41 cellular contexts compared by ENCODE assay signal in the genomic region with DNA sequence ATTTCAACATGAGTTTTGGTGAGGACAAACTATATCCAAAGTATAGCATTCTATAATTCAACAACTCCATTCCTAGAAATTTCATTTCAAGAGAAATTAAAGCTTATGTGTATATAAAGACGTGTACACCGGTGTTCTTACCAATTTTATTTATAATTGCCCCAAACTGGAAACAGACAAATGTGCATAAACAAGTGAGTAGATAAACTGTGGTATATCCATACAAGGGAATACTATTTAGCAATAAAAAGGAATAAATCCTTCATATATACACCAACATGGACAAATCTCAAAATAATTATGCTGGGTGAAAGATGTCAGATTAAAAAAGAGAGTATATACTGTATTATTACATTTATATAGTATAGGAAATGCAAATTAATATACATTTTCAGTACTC. TPM values are rescaled to one million over a fixed set of nuclear protein-coding genes. Genes with fewer than 3 reads are reported as not detected.
DNase-seq lines count a peak whose midpoint lies in the region; ATAC-seq, FAIRE-seq and TF ChIP-seq lines count a peak whose summit lies in the region.
"Had no signal": no experiment of that assay in that cellular context is flagged by ENCODE, and none has a peak within 500 bp of the region (broad histone marks: within the 10 kb centered on the region; RNA-seq: fewer than 3 reads in every experiment).

No MANE protein-coding gene starts in this region.

- peaks cover 8% of the 10 kb centered on the region for H3F3A ChIP-seq in SK-N-SH (replicated peaks; ENCODE audit: insufficient read depth)

- H2AFZ ChIP-seq in SK-N-SH (ENCODE audit: low read depth) (no peak overlapping the region), astrocyte (ENCODE audit: low read depth, low read length) (no peak overlapping the region)

- no peak overlapping the region for H3K9ac ChIP-seq in SK-N-SH
- H3K9ac ChIP-seq in astrocyte (ENCODE audit: low read length), result no peak overlapping the region
- H3K9ac ChIP-seq: BLaER1; BLaER1 treated with 17β-estradiol and CSF1 and Interleukin-3, amounts not matched to agents 10 nM and 100 nM had no signal

- no peak for TF ChIP-seq EP300 in SK-N-SH (IDR thresholded peaks at IDR 0.05; ENCODE audit: borderline replicate concordance in 1 of 2, low read depth in 1 of 2, low read length in 1 of 2)

- no peaks in the 10 kb centered on the region for H3K9me2 ChIP-seq in SK-N-SH

- no peaks in the 10 kb centered on the region for H3K36me3 ChIP-seq in SK-N-SH (replicated peaks in 1 of 2; ENCODE audit: control insufficient read depth in 1 of 2, insufficient read depth in 2 of 2, low read length in 1 of 2)
- H3K36me3 ChIP-seq in astrocyte (ENCODE audit: insufficient read depth, low read length), result no peaks in the 10 kb centered on the region
- H3K36me3 ChIP-seq: BE2C, BLaER1 had no signal

- POLR2A ChIA-PET in SK-N-SH (lab: Yijun Ruan, JAX), result no interaction called here

- intact Hi-C loops in head of caudate nucleus (cut with DNase I), result no loop called here

- H3K4me1 Mint-ChIP-seq in activated naive CD8-positive, alpha-beta T cell (ENCODE audit: low read depth), result peaks cover 11% of the 10 kb centered on the region
- peaks cover 10% of the 10 kb centered on the region for H3K4me1 Mint-ChIP-seq in activated naive CD8-positive, alpha-beta T cell treated with anti-CD3 and anti-CD28 coated beads for 36 hours
- H3K4me1 Mint-ChIP-seq in astrocyte (ENCODE audit: low read depth, unreplicated experiment), result peaks cover 11% of the 10 kb centered on the region
- H3K4me1 Mint-ChIP-seq: B cell had no signal

- H3K9me3 ChIP-seq in SK-N-SH (no peaks in the 10 kb centered on the region), astrocyte (ENCODE audit: insufficient read depth, low read depth, low read length) (no peaks in the 10 kb centered on the region)
- H3K9me3 ChIP-seq: BE2C, Caco-2 had no signal

- H3K4me3 ChIP-seq in SK-N-SH (ENCODE audit: low read depth in 2 of 2, low read length in 1 of 2) (no peak overlapping the region), astrocyte (ENCODE audit: insufficient read depth, low read depth, low read length) (no peak overlapping the region)
- H3K4me3 ChIP-seq: A549; BLaER1; BLaER1 treated with 17β-estradiol and CSF1 and Interleukin-3, amounts not matched to agents 10 nM and 100 nM had no signal

- H3K4me1 ChIP-seq in SK-N-SH (ENCODE audit: control insufficient read depth in 1 of 2, insufficient read depth in 2 of 2, low read depth in 1 of 2, low read length in 1 of 2) (no peaks in the 10 kb centered on the region), astrocyte (ENCODE audit: insufficient read depth, low read length) (peaks cover 12% of the 10 kb centered on the region)
- H3K4me1 ChIP-seq: BE2C, BLaER1, Caco-2 had no signal

- 43% methylated on average over 2 of the region's 2 CpGs for WGBS in SK-N-SH (ENCODE audit: low lambda C conversion rate)

- FAIRE-seq in astrocyte (lab: Jason Lieb, UNC) (peak; percentile 32), colon (lab: Jason Lieb, UNC) (peak; percentile 47)
- FAIRE-seq: A204.1, D721Med had no signal

- no peak for TF ChIP-seq RAD21 in SK-N-SH (IDR thresholded peaks at IDR 0.05; ENCODE audit: low read length)

- H3K79me2 ChIP-seq in SK-N-SH (ENCODE audit: insufficient read depth), result no peaks in the 10 kb centered on the region
- H3K79me2 ChIP-seq in astrocyte (ENCODE audit: insufficient read depth, low read length), result no peaks in the 10 kb centered on the region

- no peak overlapping the region for H3K4me2 ChIP-seq in SK-N-SH
- H3K4me2 ChIP-seq in astrocyte (ENCODE audit: low read length), result no peak overlapping the region
- H3K4me2 ChIP-seq: A549; BLaER1; BLaER1 treated with 17β-estradiol and CSF1 and Interleukin-3, amounts not matched to agents 10 nM and 100 nM had no signal

- peak overlapping the region; percentile 58 for H3K27ac Mint-ChIP-seq in activated naive CD8-positive, alpha-beta T cell
- H3K27ac Mint-ChIP-seq in activated naive CD8-positive, alpha-beta T cell treated with anti-CD3 and anti-CD28 coated beads for 36 hours, result no peak overlapping the region
- no peak overlapping the region for H3K27ac Mint-ChIP-seq in astrocyte (ENCODE audit: unreplicated experiment)
- H3K27ac Mint-ChIP-seq: B cell; CD14-positive monocyte; CD4-positive, alpha-beta T cell; CD4-positive, CD25-positive, alpha-beta regulatory T cell; CD8-positive, alpha-beta T cell had no signal

- CTCF ChIA-PET in SK-N-SH (lab: Yijun Ruan, JAX), result interaction anchor here (4.3 kb wide), 1 partner anchor 12 kb away, joined by 24 read pairs; no protein-coding TSS in a partner anchor

- DNase-seq in SK-N-SH, result no peak
- DNase-seq in activated naive CD8-positive, alpha-beta T cell treated with anti-CD3 and anti-CD28 coated beads for 36 hours, result no peak
- DNase-seq in astrocyte (ENCODE audit: low read depth), result no peak
- no peak for DNase-seq in head of caudate nucleus
- DNase-seq in RPMI8226, result no peak
- DNase-seq: 8988T; ACHN; AML-193; BE2C; C1 segment of cervical spinal cord; Caco-2; Calu3; CD4-positive, alpha-beta memory T cell; CD4-positive, alpha-beta T cell; CD4-positive, CD25-positive, alpha-beta regulatory T cell; CD8-positive, alpha-beta memory T cell; CD8-positive, alpha-beta T cell; COR-L47; DMS 273 treated with DMSO at 0.1 percent for 48 hours; DMS153; DMS53; DMS79; DMS79 treated with DMSO at 0.1 percent for 48 hours; DND-41; EL had no signal

- no peak overlapping the region for H3K27ac ChIP-seq in SK-N-SH (ENCODE audit: low read depth in 2 of 2, low read length in 1 of 2)
- H3K27ac ChIP-seq in astrocyte (ENCODE audit: low read depth, low read length), result no peak overlapping the region
- H3K27ac ChIP-seq: 22Rv1; A549; BLaER1; BLaER1 treated with 17β-estradiol and CSF1 and Interleukin-3, amounts not matched to agents 10 nM and 100 nM; C4-2B had no signal

- H3K27me3 ChIP-seq in SK-N-SH (ENCODE audit: insufficient read depth) (no peaks in the 10 kb centered on the region), astrocyte (ENCODE audit: insufficient read depth, low read length) (no peaks in the 10 kb centered on the region)
- H3K27me3 ChIP-seq: BE2C; BLaER1; BLaER1 treated with 17β-estradiol and CSF1 and Interleukin-3, amounts not matched to agents 10 nM and 100 nM had no signal

- H3K36me3 Mint-ChIP-seq in activated naive CD8-positive, alpha-beta T cell, result peaks cover 16% of the 10 kb centered on the region
- peaks cover 42% of the 10 kb centered on the region for H3K36me3 Mint-ChIP-seq in activated naive CD8-positive, alpha-beta T cell treated with anti-CD3 and anti-CD28 coated beads for 36 hours
- H3K36me3 Mint-ChIP-seq in astrocyte (ENCODE audit: low read depth, unreplicated experiment), result peaks cover 6% of the 10 kb centered on the region

- H3K27me3 Mint-ChIP-seq in activated naive CD8-positive, alpha-beta T cell, result no peaks in the 10 kb centered on the region
- H3K27me3 Mint-ChIP-seq in activated naive CD8-positive, alpha-beta T cell treated with anti-CD3 and anti-CD28 coated beads for 36 hours, result no peaks in the 10 kb centered on the region
- no peaks in the 10 kb centered on the region for H3K27me3 Mint-ChIP-seq in astrocyte (ENCODE audit: low read depth, unreplicated experiment)
- H3K27me3 Mint-ChIP-seq: B cell; CD4-positive, alpha-beta memory T cell; CD4-positive, alpha-beta T cell; CD4-positive, CD25-positive, alpha-beta regulatory T cell had no signal

- no peak overlapping the region for H3K4me3 Mint-ChIP-seq in activated naive CD8-positive, alpha-beta T cell
- H3K4me3 Mint-ChIP-seq in activated naive CD8-positive, alpha-beta T cell treated with anti-CD3 and anti-CD28 coated beads for 36 hours, result no peak overlapping the region
- no peak overlapping the region for H3K4me3 Mint-ChIP-seq in astrocyte (ENCODE audit: unreplicated experiment)
- H3K4me3 Mint-ChIP-seq: B cell; CD14-positive monocyte; CD4-positive, alpha-beta memory T cell; CD4-positive, alpha-beta T cell; CD4-positive, CD25-positive, alpha-beta regulatory T cell; CD8-positive, alpha-beta memory T cell; CD8-positive, alpha-beta T cell had no signal

- ATAC-seq in SK-N-SH treated with all-trans-retinoic acid at 6 μM for 48 hours, result no peak
- ATAC-seq: A549; CD8-positive, alpha-beta T cell had no signal

- TF ChIP-seq CTCF in SK-N-SH (IDR thresholded peaks at IDR 0.05) (no peak), astrocyte (IDR thresholded peaks at IDR 0.05; ENCODE audit: insufficient read depth, low read depth, low read length) (no peak)

- H4K20me1 ChIP-seq in SK-N-SH (ENCODE audit: insufficient read depth), result no peaks in the 10 kb centered on the region
- no peaks in the 10 kb centered on the region for H4K20me1 ChIP-seq in astrocyte (ENCODE audit: insufficient read depth, low read length)
- H4K20me1 ChIP-seq: BLaER1; BLaER1 treated with 17β-estradiol and CSF1 and Interleukin-3, amounts not matched to agents 10 nM and 100 nM had no signal

- no peaks in the 10 kb centered on the region for H3K9me3 Mint-ChIP-seq in activated naive CD8-positive, alpha-beta T cell (ENCODE audit: low read depth)
- H3K9me3 Mint-ChIP-seq in activated naive CD8-positive, alpha-beta T cell treated with anti-CD3 and anti-CD28 coated beads for 36 hours, result no peaks in the 10 kb centered on the region
- H3K9me3 Mint-ChIP-seq in astrocyte (ENCODE audit: unreplicated experiment), result no peaks in the 10 kb centered on the region
- H3K9me3 Mint-ChIP-seq: CD4-positive, alpha-beta memory T cell; CD4-positive, alpha-beta T cell; CD4-positive, CD25-positive, alpha-beta regulatory T cell; CD8-positive, alpha-beta memory T cell; CD8-positive, alpha-beta T cell had no signal

RNA-seq across cellular contexts. Expression of a gene that starts 19.9 kb away (rescaled TPM):
- 32.5 and 44.9 TPM in 2 replicates for polyA plus RNA-seq in SK-N-SH (2012; rRNA removed)
- 56.7 and 75.5 TPM in 2 replicates for polyA plus RNA-seq in SK-N-SH (2012; cell fraction: cytosol; rRNA removed)
- 10.4 and 21.6 TPM in 2 replicates for polyA plus RNA-seq in SK-N-SH (2012; cell fraction: nucleus; rRNA removed)
- total RNA-seq in activated naive CD8-positive, alpha-beta T cell treated with anti-CD3 and anti-CD28 coated beads for 36 hours, result 10 to 100 TPM; 19.2 to 19.3 TPM
- 47.5 and 48.9 TPM in 2 replicates for total RNA-seq in astrocyte

RNA-seq across cellular contexts. Expression of a gene that starts 20.2 kb away (rescaled TPM):
- polyA plus RNA-seq in SK-N-SH (2012; rRNA removed), result 20.4 and 29.5 TPM in 2 replicates
- 20.5 and 21.6 TPM in 2 replicates for polyA plus RNA-seq in SK-N-SH (2012; cell fraction: cytosol; rRNA removed)
- polyA plus RNA-seq in SK-N-SH (2012; cell fraction: nucleus; rRNA removed), result 25.4 and 52.5 TPM in 2 replicates
- 10 to 100 TPM; 51.3 to 56.3 TPM for total RNA-seq in activated naive CD8-positive, alpha-beta T cell treated with anti-CD3 and anti-CD28 coated beads for 36 hours
- total RNA-seq in astrocyte, result 48.0 and 51.9 TPM in 2 replicates

RNA-seq across cellular contexts. Expression of a gene that starts 37.1 kb away (rescaled TPM):
- 3,417 and 5,140 TPM in 2 replicates for polyA plus RNA-seq in SK-N-SH (2012; rRNA removed)
- 7,024 and 8,541 TPM in 2 replicates for polyA plus RNA-seq in SK-N-SH (2012; cell fraction: cytosol; rRNA removed)
- polyA plus RNA-seq in SK-N-SH (2012; cell fraction: nucleus; rRNA removed), result 893 and 1,047 TPM in 2 replicates
- 100 to 1,000 TPM; 329 to 361 TPM for total RNA-seq in activated naive CD8-positive, alpha-beta T cell treated with anti-CD3 and anti-CD28 coated beads for 36 hours
- 185 and 186 TPM in 2 replicates for total RNA-seq in astrocyte

RNA-seq across cellular contexts. Expression of a gene that starts 42.0 kb away (rescaled TPM):
- polyA plus RNA-seq in SK-N-SH (2012; rRNA removed), result not detected in 2 replicates
- not detected in 2 replicates for polyA plus RNA-seq in SK-N-SH (2012; cell fraction: cytosol; rRNA removed)
- polyA plus RNA-seq in SK-N-SH (2012; cell fraction: nucleus; rRNA removed), result not detected in 2 replicates
- 1 to 10 TPM in 1 of 2 experiments, under 1 TPM in 1; 0.85 to 1.1 TPM for total RNA-seq in activated naive CD8-positive, alpha-beta T cell treated with anti-CD3 and anti-CD28 coated beads for 36 hours
- 0.43 and 0.79 TPM in 2 replicates for total RNA-seq in astrocyte
- total RNA-seq: A172, A673, Caco-2, Calu3 had no signal
- polyA plus RNA-seq: AG04450; BJ; CD8-positive, alpha-beta memory T cell had no signal

RNA-seq across cellular contexts. Expression of a gene that starts 57.3 kb away (rescaled TPM):
- 3.7 and 3.8 TPM in 2 replicates for polyA plus RNA-seq in SK-N-SH (2012; rRNA removed)
- 2.4 and 2.7 TPM in 2 replicates for polyA plus RNA-seq in SK-N-SH (2012; cell fraction: cytosol; rRNA removed)
- polyA plus RNA-seq in SK-N-SH (2012; cell fraction: nucleus; rRNA removed), result 11.3 and 17.8 TPM in 2 replicates
- total RNA-seq in activated naive CD8-positive, alpha-beta T cell treated with anti-CD3 and anti-CD28 coated beads for 36 hours, result 1 to 10 TPM; 5.5 to 6.8 TPM
- total RNA-seq in astrocyte, result 9.6 and 10.8 TPM in 2 replicates
- total RNA-seq: A172 had no signal
